Comparison of ENCODE assay signal across 9 cellular contexts in genomic region chr17:64498308-64499203, GRCh38. TPM values are rescaled to one million over a fixed set of nuclear protein-coding genes. Genes with fewer than 3 reads are reported as not detected.
A peak's percentile ranks its signal among the peaks of the same experiment; 100 is the strongest.
DNase-seq lines count a peak whose midpoint lies in the region; ATAC-seq and TF ChIP-seq lines count a peak whose summit lies in the region.
"Had no signal": no experiment of that assay in that cellular context is flagged by ENCODE, and none has a peak within 500 bp of the region (broad histone marks: within the 10 kb centered on the region; RNA-seq: fewer than 3 reads in every experiment).

No MANE protein-coding gene starts in this region.

- peaks cover 39% of the 10 kb centered on the region for H3K4me1 Mint-ChIP-seq in neural progenitor cell

- 38% methylated on average over 7 of the region's 7 CpGs for WGBS in mammary epithelial cell (ENCODE audit: low coverage, missing lambda C conversion rate)

- BruUV-seq in mammary epithelial cell (replicated peaks; lab: Mats Ljungman, UMichigan) = no TSS peak

- CTCF ChIA-PET in mammary epithelial cell (lab: Charles Lee; ENCODE audit: low non-redundant PET) = no interaction called here

- peaks cover 41% of the 10 kb centered on the region for H3K36me3 Mint-ChIP-seq in neural progenitor cell

- no peaks in the 10 kb centered on the region for H3K9me2 ChIP-seq in MM.1S (replicated peaks; ENCODE audit: insufficient read depth, low read length)

- dilution Hi-C loops in mammary epithelial cell (cut with HindIII; ENCODE audit: low sequenced_read_pairs) = loop anchor here (10.0 kb wide), 1 partner anchor 194 kb away; no protein-coding TSS in a partner anchor

- H4K20me1 ChIP-seq in MM.1S (ENCODE audit: insufficient read depth, low read length) = peaks cover 31% of the 10 kb centered on the region
- H4K20me1 ChIP-seq in mammary epithelial cell (ENCODE audit: insufficient read depth, low read length) = peaks cover 9% of the 10 kb centered on the region
- peaks cover 83% of the 10 kb centered on the region for H4K20me1 ChIP-seq in neural progenitor cell (ENCODE audit: low read depth)

- intact Hi-C loops in mammary epithelial cell (cut with micrococcal nuclease) = no loop called here

- H3K4me3 ChIP-seq in MM.1S (ENCODE audit: low read length) (0 out of 2 replicates have a peak overlapping the region, but pooled peaks have one; percentile 89), mammary epithelial cell (replicated peaks in 1 of 3; ENCODE audit: insufficient read depth in 1 of 3, low read depth in 2 of 3, low read length in 3 of 3) (no peak overlapping the region), neural progenitor cell (no peak overlapping the region)

- in situ Hi-C loops in mammary epithelial cell (cut with MboI; ENCODE audit: low sequenced_read_pairs in 2 of 2) = loop anchor here in 1 of 2 donors (10.0 kb wide), 1 partner anchor 194 kb away; no protein-coding TSS in a partner anchor

- H3K9ac ChIP-seq in MM.1S (ENCODE audit: low read length) (peak overlapping the region; percentile 51; the same call in 1 of the 2 replicates), mammary epithelial cell (ENCODE audit: insufficient read depth, low read length) (peak overlapping the region; percentile 48), neural progenitor cell (no peak overlapping the region)

- H3K4me1 ChIP-seq in MM.1S (ENCODE audit: low read length) (peaks cover 46% of the 10 kb centered on the region), mammary epithelial cell (ENCODE audit: insufficient read depth, low read length) (peaks cover 62% of the 10 kb centered on the region), neural progenitor cell (peaks cover 13% of the 10 kb centered on the region)

- H3K79me2 ChIP-seq in MM.1S (ENCODE audit: low read length) = peaks cover 68% of the 10 kb centered on the region
- peaks cover 77% of the 10 kb centered on the region for H3K79me2 ChIP-seq in mammary epithelial cell (ENCODE audit: insufficient read depth, low read length)
- peaks cover 75% of the 10 kb centered on the region for H3K79me2 ChIP-seq in neural progenitor cell (ENCODE audit: low read depth)

- no peaks in the 10 kb centered on the region for H3K27me3 ChIP-seq in MM.1S (replicated peaks; ENCODE audit: insufficient read depth, low read length)
- H3K27me3 ChIP-seq in mammary epithelial cell (ENCODE audit: insufficient read depth, low read length) = no peaks in the 10 kb centered on the region
- H3K27me3 ChIP-seq in neural progenitor cell = no peaks in the 10 kb centered on the region

- DNase-seq in NCI-H2171 treated with DMSO at 0.1 percent for 48 hours (lab: John Stamatoyannopoulos, UW) (peak; percentile 27), NCI-H2171 (lab: John Stamatoyannopoulos, UW) (no peak), MM.1S (no peak), mammary epithelial cell (peak; percentile 49), neural progenitor cell (ENCODE audit: low spot score) (peak; percentile 27), RPMI8226 (no peak)
- no peak for DNase-seq in stimulated activated CD4-positive, alpha-beta T cell treated with anti-CD3 and anti-CD28 coated beads, Interleukin-12 subunit alpha, Interleukin-12 subunit beta, amount 100 ng/mL, for 4 hours
- DNase-seq: amygdala had no signal

- H3K27ac ChIP-seq in MM.1S (ENCODE audit: low read length) = peak overlapping the region; percentile 86; the same call in 1 of the 2 replicates
- peak overlapping the region; percentile 71 for H3K27ac ChIP-seq in mammary epithelial cell (ENCODE audit: insufficient read depth, low read depth, low read length)
- H3K27ac ChIP-seq in neural progenitor cell = peak overlapping the region; percentile 91

- H3K9me3 ChIP-seq in MM.1S (replicated peaks; ENCODE audit: insufficient read depth, low read length) (no peaks in the 10 kb centered on the region), mammary epithelial cell (replicated peaks; ENCODE audit: insufficient read depth, low read length) (no peaks in the 10 kb centered on the region), neural progenitor cell (ENCODE audit: low read depth) (no peaks in the 10 kb centered on the region)

- H3K36me3 ChIP-seq in MM.1S (replicated peaks; ENCODE audit: insufficient read depth, low read length) = peaks cover 33% of the 10 kb centered on the region
- H3K36me3 ChIP-seq in mammary epithelial cell (ENCODE audit: insufficient read depth, low read length) = peaks cover 45% of the 10 kb centered on the region
- peaks cover 45% of the 10 kb centered on the region for H3K36me3 ChIP-seq in neural progenitor cell

- peaks cover 7% of the 10 kb centered on the region for H3K27me3 Mint-ChIP-seq in neural progenitor cell (ENCODE audit: insufficient read depth, low read depth)

- H2AFZ ChIP-seq in MM.1S (ENCODE audit: low read length) = no peak overlapping the region
- no peak overlapping the region for H2AFZ ChIP-seq in mammary epithelial cell (ENCODE audit: low read depth, low read length)
- no peak overlapping the region for H2AFZ ChIP-seq in neural progenitor cell (replicated peaks)

- H3F3A ChIP-seq in MM.1S (ENCODE audit: insufficient read depth, low read length) (peaks cover 69% of the 10 kb centered on the region), neural progenitor cell (ENCODE audit: low read depth) (peaks cover 72% of the 10 kb centered on the region)

- TF ChIP-seq CTCF in MM.1S (IDR thresholded peaks at IDR 0.05; ENCODE audit: low read length) (no peak), mammary epithelial cell (conservative IDR thresholded peaks at IDR 0.05 in 1 of 2, IDR thresholded peaks at IDR 0.05 in 1 of 2; ENCODE audit: extremely low read depth in 1 of 2, insufficient read depth in 1 of 2, low read depth in 1 of 2, low read length in 2 of 2) (no peak), neural progenitor cell (IDR thresholded peaks at IDR 0.05) (no peak)

- H3K27ac Mint-ChIP-seq in neural progenitor cell = no peak overlapping the region

- H3K9me3 Mint-ChIP-seq in neural progenitor cell = no peaks in the 10 kb centered on the region

- no peak for ATAC-seq in HG03175 (IDR thresholded peaks at IDR 0.05; ENCODE audit: unreplicated experiment)

- H3K4me3 Mint-ChIP-seq in neural progenitor cell = peak overlapping the region; percentile 19

- H3K4me2 ChIP-seq in MM.1S (ENCODE audit: low read depth, low read length) (peak overlapping the region; percentile 89; the same call in 1 of the 2 replicates), mammary epithelial cell (ENCODE audit: insufficient read depth, low read depth, low read length) (peak overlapping the region; percentile 80), neural progenitor cell (peak overlapping the region; percentile 91)

RNA-seq across cellular contexts. Expression of gene POLG2, which starts 1.7 kb away (rescaled TPM):
- total RNA-seq in mammary epithelial cell (10 to 100 TPM in 1 of 2 donors, 1 to 10 TPM in 1; 3.8 to 17.7 TPM), neural progenitor cell (ENCODE audit: low replicate concordance) (29.5 and 33.9 TPM in 2 replicates)
- 5.1 TPM for polyA plus RNA-seq in mammary epithelial cell
- 3.4 TPM for polyA minus RNA-seq in mammary epithelial cell

RNA-seq across cellular contexts. Expression of gene DDX5, which starts 7.5 kb away (rescaled TPM):
- 100 to 1,000 TPM; 365 to 726 TPM for total RNA-seq in mammary epithelial cell
- 459 TPM for polyA plus RNA-seq in mammary epithelial cell
- 589 TPM for polyA minus RNA-seq in mammary epithelial cell
- total RNA-seq in neural progenitor cell (ENCODE audit: low replicate concordance) = 967 and 1,090 TPM in 2 replicates

RNA-seq across cellular contexts. Expression of gene CEP95, which starts 8.2 kb away (rescaled TPM):
- total RNA-seq in mammary epithelial cell (10 to 100 TPM; 18.7 to 36.5 TPM), neural progenitor cell (ENCODE audit: low replicate concordance) (75.4 and 76.9 TPM in 2 replicates)
- 14.6 TPM for polyA plus RNA-seq in mammary epithelial cell
- 19.4 TPM for polyA minus RNA-seq in mammary epithelial cell

RNA-seq across cellular contexts. Expression of gene MILR1, which starts 49.6 kb away (rescaled TPM):
- total RNA-seq in mammary epithelial cell (under 1 TPM in 1 of 2 donors, not detected in 1; 0.33 TPM), neural progenitor cell (ENCODE audit: low replicate concordance) (not detected in 2 replicates)
- 2.5 TPM for polyA plus RNA-seq in mammary epithelial cell
- not detected for polyA minus RNA-seq in mammary epithelial cell

Comparison
In these comparisons a context has a peak if more than half of its experiments do, and no peak if none do; other contexts are left out.
1. DNase-seq: peak in NCI-H2171 treated with DMSO at 0.1 percent for 48 hours (single experiment), mammary epithelial cell (single experiment) and neural progenitor cell (single experiment); none in NCI-H2171 (single experiment), MM.1S (single experiment), RPMI8226 (single experiment) and stimulated activated CD4-positive, alpha-beta T cell treated with anti-CD3 and anti-CD28 coated beads, Interleukin-12 subunit alpha, Interleukin-12 subunit beta, amount 100 ng/mL, for 4 hours (single experiment).
2. Peak in every context shown above with its lines, with median percentiles within 50 percentile points of each other: H3K27ac ChIP-seq and H3K4me2 ChIP-seq.